Comparison of ENCODE assay signal across 1 cellular context in genomic region chr19:8033287-8034177, GRCh38.
A peak's percentile ranks its signal among the peaks of the same experiment; 100 is the strongest.
TF ChIP-seq lines count a peak whose summit lies in the region.
"Not testable (repeated sequence)": the region's sequence is repeated elsewhere in the genome, so short reads cannot be mapped to it uniquely, and the experiment has no call there.

No MANE protein-coding gene starts in this region.

TF ChIP-seq in K562, 482 proteins besides CTCF, POLR2A, EP300 and RAD21 (continued from another document and continues in another):
- TF ChIP-seq E2F8 (IDR thresholded peaks at IDR 0.05; ENCODE audit: low read depth, partially characterized antibody) (peak; percentile 62), KLF6 (CRISPR knock-in tag; IDR thresholded peaks at IDR 0.05; ENCODE audit: borderline replicate concordance) (0 out of 2 replicates have a peak, but pooled peaks have one; percentile 75), RNF2 (IDR thresholded peaks at IDR 0.05) (peak; percentile 83), TAF1 (IDR thresholded peaks at IDR 0.05; ENCODE audit: control insufficient read depth, extremely low read depth, insufficient read depth, low read length, severe bottlenecking) (peak; percentile 36), MAZ (CRISPR knock-in tag; conservative IDR thresholded peaks at IDR 0.05 in 1 of 2, IDR thresholded peaks at IDR 0.05 in 1 of 2) (peak in 1 of 2 experiments; percentile 23; a peak in 1 of 4 replicates), HDGF (IDR thresholded peaks at IDR 0.05) (peak; percentile 81; the same call in 1 of the 2 replicates), HDAC8 (tag; IDR thresholded peaks at IDR 0.05) (peak; percentile 83), STAT5A (IDR thresholded peaks at IDR 0.05; ENCODE audit: borderline replicate concordance, low read length) (peak; percentile 94), NCOA2 (IDR thresholded peaks at IDR 0.05; ENCODE audit: partially characterized antibody in 2 of 2) (peak in 1 of 2 experiments; percentile 30), EGR1 (conservative IDR thresholded peaks at IDR 0.05) (peak; percentile 23; the same call in 1 of the 2 replicates), PHF8 (IDR thresholded peaks at IDR 0.05; ENCODE audit: borderline replicate concordance, low read length) (peak; percentile 46; the same call in 1 of the 2 replicates), MAFF (IDR thresholded peaks at IDR 0.05; ENCODE audit: low read length) (0 out of 2 replicates have a peak, but pooled peaks have one; percentile 34), MBD2 (IDR thresholded peaks at IDR 0.05; ENCODE audit: borderline replicate concordance, low read depth) (peak; percentile 59; the same call in 1 of the 2 replicates), KHSRP (IDR thresholded peaks at IDR 0.05) (peak; percentile 47; the same call in 1 of the 2 replicates), IRF9 (tag; IDR thresholded peaks at IDR 0.05) (peak; percentile 17; the same call in 1 of the 2 replicates), CHD2 (IDR thresholded peaks at IDR 0.05; ENCODE audit: low read depth, low read length) (peak; percentile 15; the same call in 1 of the 2 replicates), GATA2 (CRISPR knock-in tag; IDR thresholded peaks at IDR 0.05) (peak; percentile 96), ZBTB40 (IDR thresholded peaks at IDR 0.05) (0 out of 2 replicates have a peak, but pooled peaks have one; percentile 52), MYNN (IDR thresholded peaks at IDR 0.05) (peak; percentile 40; the same call in 1 of the 2 replicates), ZNF592 (IDR thresholded peaks at IDR 0.05) (peak; percentile 77), ZNF316 (IDR thresholded peaks at IDR 0.05) (peak; percentile 84), ZBTB12 (CRISPR knock-in tag; IDR thresholded peaks at IDR 0.05) (peak; percentile 39; the same call in 1 of the 2 replicates), ATF7 (IDR thresholded peaks at IDR 0.05) (peak; percentile 64; the same call in 1 of the 2 replicates), ZKSCAN8 (CRISPR knock-in tag; IDR thresholded peaks at IDR 0.05) (peak; percentile 51; the same call in 1 of the 2 replicates), HMGXB4 (CRISPR knock-in tag; IDR thresholded peaks at IDR 0.05) (peak; percentile 53; the same call in 1 of the 2 replicates), RCOR1 (IDR thresholded peaks at IDR 0.05; ENCODE audit: borderline replicate concordance in 1 of 2, low read depth in 2 of 2, low read length in 2 of 2) (peak in 1 of 2 experiments; percentile 70; a peak in 2 of 4 replicates), ELF1 (tag; IDR thresholded peaks at IDR 0.05) (0 out of 2 replicates have a peak, but pooled peaks have one; percentile 54), ZMIZ1 (IDR thresholded peaks at IDR 0.05; ENCODE audit: low read depth in 2 of 2, low read length in 2 of 2) (peak in 1 of 2 experiments; percentile 87; a peak in 2 of 4 replicates), ESRRA (IDR thresholded peaks at IDR 0.05; ENCODE audit: borderline replicate concordance, low read depth) (0 out of 2 replicates have a peak, but pooled peaks have one; percentile 50)
- not testable (repeated sequence) for TF ChIP-seq ZBTB40, MYNN (CRISPR knock-in tag; IDR thresholded peaks at IDR 0.05)
